7 cellular contexts compared by ENCODE assay signal in the genomic region with DNA sequence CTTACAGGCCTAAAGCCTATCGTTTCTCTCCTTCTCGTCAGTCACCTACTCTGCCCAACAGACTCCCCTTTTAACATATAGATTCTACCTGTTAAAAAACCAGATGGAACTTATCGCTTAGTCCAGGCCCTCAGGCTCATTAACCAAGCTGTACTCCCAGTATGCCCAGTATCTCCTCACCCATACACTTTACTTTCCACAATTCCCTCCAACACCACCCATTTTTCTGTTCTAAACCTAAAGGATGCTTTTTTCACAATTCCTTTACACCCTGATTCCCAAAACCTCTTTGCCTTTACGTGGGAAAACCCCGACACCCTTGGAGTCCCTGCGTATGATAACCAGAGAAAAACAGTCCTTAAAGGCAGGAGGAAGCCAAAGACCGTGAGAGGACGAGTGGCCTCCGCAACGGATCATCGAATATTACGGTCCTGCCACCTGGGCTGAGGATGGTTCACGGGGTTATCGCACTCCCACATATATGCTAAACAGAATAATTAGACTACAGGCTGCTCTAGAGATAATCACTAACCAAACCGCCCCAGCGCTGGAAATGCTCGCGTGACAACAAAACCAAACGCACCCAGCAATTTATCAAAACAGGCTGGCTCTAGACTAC. TPM values are rescaled to one million over a fixed set of nuclear protein-coding genes. Genes with fewer than 3 reads are reported as not detected.
"Had no signal": no experiment of that assay in that cellular context is flagged by ENCODE, and none has a peak within 500 bp of the region (broad histone marks: within the 10 kb centered on the region; RNA-seq: fewer than 3 reads in every experiment).

No MANE protein-coding gene starts in this region.

RNA-seq across cellular contexts. Expression of a gene that starts 33.5 kb away (rescaled TPM):
- total RNA-seq: HepG2, HT1080, IMR-90, M059J, OCI-LY7, PC-3, SK-MEL-5 had no signal
